9 cellular contexts compared by ENCODE assay signal in the genomic region with DNA sequence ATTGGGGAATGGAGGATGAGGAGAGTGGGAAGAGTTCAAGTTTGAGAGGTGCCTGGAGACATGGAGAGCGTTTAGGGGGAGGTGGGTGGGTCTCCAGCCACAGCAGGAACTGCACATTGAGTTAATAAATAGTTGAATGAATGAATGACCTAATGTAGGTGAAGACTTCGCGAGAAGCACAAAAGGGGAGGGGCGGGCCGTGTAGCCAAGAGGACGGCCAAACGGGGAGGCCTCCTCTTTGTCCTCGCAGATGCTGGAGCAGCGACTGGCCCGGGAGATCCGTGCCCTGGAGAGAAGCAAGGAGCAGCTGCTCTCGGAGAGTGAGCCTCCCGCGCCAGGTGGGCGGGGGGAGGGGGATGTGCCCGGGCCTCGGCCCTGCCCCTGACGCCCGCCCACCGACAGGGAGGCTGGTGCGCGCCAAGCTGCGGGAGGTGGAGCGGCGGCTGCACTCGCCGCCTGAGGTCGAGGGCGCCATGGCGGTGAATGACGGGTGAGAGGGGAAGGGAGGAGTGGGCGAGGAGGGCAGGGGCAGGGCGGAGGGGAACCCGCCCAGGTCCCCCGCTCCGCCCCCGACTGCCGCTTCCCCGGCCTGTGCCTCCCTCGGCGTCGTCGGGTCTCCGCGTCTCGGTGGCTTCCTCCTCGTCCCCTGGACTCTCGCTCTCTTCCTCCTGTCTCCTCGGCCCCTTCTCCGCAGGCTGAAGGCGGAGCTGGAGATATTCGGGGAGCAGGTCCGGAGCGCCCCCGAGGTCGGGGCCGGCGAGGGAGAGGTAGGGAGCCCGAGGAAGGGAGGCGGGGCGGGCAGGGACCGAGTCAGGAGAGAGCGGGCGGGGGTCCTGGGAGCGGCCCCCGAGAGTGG. TPM values are rescaled to one million over a fixed set of nuclear protein-coding genes. Genes with fewer than 3 reads are reported as not detected.
DNase-seq lines count a peak whose midpoint lies in the region; ATAC-seq and TF ChIP-seq lines count a peak whose summit lies in the region.
"Had no signal": no experiment of that assay in that cellular context is flagged by ENCODE, and none has a peak within 500 bp of the region (broad histone marks: within the 10 kb centered on the region; RNA-seq: fewer than 3 reads in every experiment).

No MANE protein-coding gene starts in this region.

- ATAC-seq in Right ventricle myocardium inferior (peak; percentile 60), HG03045 (IDR thresholded peaks at IDR 0.05; ENCODE audit: unreplicated experiment) (peak; percentile 75), mucosa of descending colon (peak; percentile 83)

- intact Hi-C loops in Right ventricle myocardium inferior (cut with DNase I) (no loop called here), cardiac septum (cut with DNase I) (no loop called here), dorsolateral prefrontal cortex (cut with DNase I) (no loop called here), mucosa of descending colon (cut with DNase I, micrococcal nuclease) (no loop called here)

- peak overlapping the region in 4 of 59 donors; percentile 17 to 71 (median 40) for H3K27ac ChIP-seq in dorsolateral prefrontal cortex

- TF ChIP-seq CTCF in dorsolateral prefrontal cortex (IDR thresholded peaks at IDR 0.05 in 54 of 56, conservative IDR thresholded peaks at IDR 0.05 in 2 of 56; ENCODE audit: low read depth in 1 of 56, partially characterized antibody in 56 of 56) (no peak), mucosa of descending colon (IDR thresholded peaks at IDR 0.05) (no peak)

- H3K4me3 ChIP-seq in dorsolateral prefrontal cortex (peak overlapping the region; percentile 37 to 76 (median 61)), mucosa of descending colon (peak overlapping the region; percentile 42)

- no peaks in the 10 kb centered on the region for H3K4me1 ChIP-seq in mucosa of descending colon (ENCODE audit: low read depth)

- H3K9me3 ChIP-seq in mucosa of descending colon: no peaks in the 10 kb centered on the region

- peak; percentile 79 for DNase-seq in Right ventricle myocardium inferior (ENCODE audit: missing footprints)
- DNase-seq in cardiac septum (ENCODE audit: low spot score): no peak
- DNase-seq in NCI-H2196 treated with DMSO at 0.1 percent for 48 hours (lab: John Stamatoyannopoulos, UW; ENCODE audit: unreplicated experiment): peak; percentile 60
- DNase-seq in activated CD4-positive, alpha-beta T cell treated with anti-CD3 and anti-CD28 coated beads for 48 hours: peak; percentile 81
- peak in 1 of 10 donors; percentile 53 for DNase-seq in dorsolateral prefrontal cortex
- DNase-seq in mucosa of descending colon: peak; percentile 60 to 80 (median 77)
- peak; percentile 57 to 78 for DNase-seq in stimulated activated CD8-positive, alpha-beta memory T cell treated with anti-CD3 and anti-CD28 coated beads, Interleukin-7, amount 100 ng/mL, for 4 hours (ENCODE audit: low read depth in 2 of 2)
- DNase-seq: DND-41 had no signal

- H3K36me3 ChIP-seq in mucosa of descending colon (ENCODE audit: low read depth): no peaks in the 10 kb centered on the region

- peaks cover 0 to 27% (median 11%) of the 10 kb centered on the region in 45 donors for H3K27me3 ChIP-seq in dorsolateral prefrontal cortex

RNA-seq across cellular contexts. Expression of a gene that starts 12.9 kb away (rescaled TPM):
- total RNA-seq in Right ventricle myocardium inferior (not detected), cardiac septum (0.83 TPM), dorsolateral prefrontal cortex (10 to 100 TPM in 1 of 120 experiments, 1 to 10 TPM in 84, under 1 TPM in 6, not detected in 29; 0.76 to 18.2 (median 2.3) TPM), mucosa of descending colon (1 to 10 TPM; 1.7 to 6.3 (median 2.7) TPM)

RNA-seq across cellular contexts. Expression of a gene that starts 21.1 kb away (rescaled TPM):
- total RNA-seq in Right ventricle myocardium inferior: 14.4 TPM
- 21.3 TPM for total RNA-seq in cardiac septum
- total RNA-seq in dorsolateral prefrontal cortex: 10 to 100 TPM; 37.4 to 82.2 (median 54.8) TPM
- total RNA-seq in mucosa of descending colon: 10 to 100 TPM; 54.8 to 83.8 (median 72.7) TPM
